Comparison of ENCODE assay signal across 1 cellular context in genomic region chr4:138242076-138242829, GRCh38.
A peak's percentile ranks its signal among the peaks of the same experiment; 100 is the strongest.
TF ChIP-seq lines count a peak whose summit lies in the region.

TSS of gene SLC7A11 (minus strand) at chr4:138242349. CDS start at chr4:138242069, 280 bp downstream.

TF ChIP-seq in HepG2, 621 proteins besides CTCF, POLR2A, EP300 and RAD21 (continued from another document):
- TF ChIP-seq ZBTB14 (CRISPR knock-in tag; IDR thresholded peaks at IDR 0.05) (no peak), THAP7 (CRISPR knock-in tag; IDR thresholded peaks at IDR 0.05) (no peak), MXD1 (CRISPR knock-in tag; IDR thresholded peaks at IDR 0.05) (no peak), NFAT5 (CRISPR knock-in tag; IDR thresholded peaks at IDR 0.05) (no peak), PRDM4 (CRISPR knock-in tag; IDR thresholded peaks at IDR 0.05; ENCODE audit: borderline replicate concordance) (no peak), PRPF4 (IDR thresholded peaks at IDR 0.05; ENCODE audit: low read depth, low read length, poor library complexity, severe bottlenecking) (no peak), ZMAT5 (CRISPR knock-in tag; IDR thresholded peaks at IDR 0.05; ENCODE audit: borderline replicate concordance, low read depth) (no peak), ZNF709 (CRISPR knock-in tag; IDR thresholded peaks at IDR 0.05) (peak; percentile 66; the same call in 1 of the 2 replicates), ZBTB49 (CRISPR knock-in tag; IDR thresholded peaks at IDR 0.05; ENCODE audit: borderline replicate concordance) (no peak), ZNF674 (CRISPR knock-in tag; IDR thresholded peaks at IDR 0.05; ENCODE audit: low read depth) (no peak), TOE1 (CRISPR knock-in tag; IDR thresholded peaks at IDR 0.05) (no peak), ZNF253 (CRISPR knock-in tag; IDR thresholded peaks at IDR 0.05; ENCODE audit: borderline replicate concordance) (no peak), ZHX2 (IDR thresholded peaks at IDR 0.05; ENCODE audit: low read depth) (no peak), ZHX2 (CRISPR knock-in tag; IDR thresholded peaks at IDR 0.05; ENCODE audit: borderline replicate concordance) (no peak), ZNF282 (IDR thresholded peaks at IDR 0.05; ENCODE audit: partially characterized antibody) (no peak)
